14 cellular contexts compared by ENCODE assay signal in genomic region chr2:128469203-128469602, GRCh38.
DNase-seq lines count a peak whose midpoint lies in the region; FAIRE-seq and TF ChIP-seq lines count a peak whose summit lies in the region.
"Had no signal": no experiment of that assay in that cellular context is flagged by ENCODE, and none has a peak within 500 bp of the region (broad histone marks: within the 10 kb centered on the region; RNA-seq: fewer than 3 reads in every experiment).

No MANE protein-coding gene starts in this region.

- no peaks in the 10 kb centered on the region for H3K27me3 ChIP-seq in suprapubic skin
- H3K27me3 ChIP-seq: MG63 had no signal

- peaks cover 10% of the 10 kb centered on the region for H3K9me3 ChIP-seq in suprapubic skin

- POLR2A ChIA-PET in activated CD4-positive, alpha-beta memory T cell treated with anti-CD3 and anti-CD28 coated beads, Interleukin-2, amount 10 ng/mL, durations not matched to agents 7 days and 5 days (lab: Charles Lee): no interaction called here
- POLR2A ChIA-PET in activated CD4-positive, alpha-beta memory T cell treated with anti-CD3 and anti-CD28 coated beads for 36 hours (lab: Charles Lee): no interaction called here

- H3K9me3 Mint-ChIP-seq in activated CD4-positive, alpha-beta memory T cell treated with anti-CD3 and anti-CD28 coated beads, Interleukin-2, amount 10 ng/mL, durations not matched to agents 7 days and 5 days: peaks cover 28% of the 10 kb centered on the region
- H3K9me3 Mint-ChIP-seq in activated CD4-positive, alpha-beta memory T cell treated with anti-CD3 and anti-CD28 coated beads for 36 hours: peaks cover 33% of the 10 kb centered on the region

- H3K27ac ChIP-seq in suprapubic skin: no peak overlapping the region
- H3K27ac ChIP-seq: heart right ventricle had no signal

- H3K36me3 ChIP-seq in suprapubic skin: no peaks in the 10 kb centered on the region
- H3K36me3 ChIP-seq: heart right ventricle, MG63 had no signal

- peak in 1 of 2 donors; percentile 22 for TF ChIP-seq CTCF in suprapubic skin (IDR thresholded peaks at IDR 0.05)

- H3K27ac Mint-ChIP-seq in activated CD4-positive, alpha-beta memory T cell treated with anti-CD3 and anti-CD28 coated beads, Interleukin-2, amount 10 ng/mL, durations not matched to agents 7 days and 5 days: no peak overlapping the region
- no peak overlapping the region for H3K27ac Mint-ChIP-seq in activated CD4-positive, alpha-beta memory T cell treated with anti-CD3 and anti-CD28 coated beads for 36 hours
- H3K27ac Mint-ChIP-seq: naive B cell had no signal

- H3K27me3 Mint-ChIP-seq in activated CD4-positive, alpha-beta memory T cell treated with anti-CD3 and anti-CD28 coated beads, Interleukin-2, amount 10 ng/mL, durations not matched to agents 7 days and 5 days: peaks cover 2% of the 10 kb centered on the region
- peaks cover 4% of the 10 kb centered on the region for H3K27me3 Mint-ChIP-seq in activated CD4-positive, alpha-beta memory T cell treated with anti-CD3 and anti-CD28 coated beads for 36 hours

- no peak overlapping the region for H3K4me3 Mint-ChIP-seq in activated CD4-positive, alpha-beta memory T cell treated with anti-CD3 and anti-CD28 coated beads, Interleukin-2, amount 10 ng/mL, durations not matched to agents 7 days and 5 days
- no peak overlapping the region for H3K4me3 Mint-ChIP-seq in activated CD4-positive, alpha-beta memory T cell treated with anti-CD3 and anti-CD28 coated beads for 36 hours

- WGBS in suprapubic skin: 100% methylated on average over 1 of the region's 1 CpG

- peaks cover 9% of the 10 kb centered on the region for H3K36me3 Mint-ChIP-seq in activated CD4-positive, alpha-beta memory T cell treated with anti-CD3 and anti-CD28 coated beads, Interleukin-2, amount 10 ng/mL, durations not matched to agents 7 days and 5 days (ENCODE audit: low read depth)
- H3K36me3 Mint-ChIP-seq in activated CD4-positive, alpha-beta memory T cell treated with anti-CD3 and anti-CD28 coated beads for 36 hours: peaks cover 4% of the 10 kb centered on the region

- TF ChIP-seq POLR2A in erythroblast (IDR thresholded peaks at IDR 0.05; ENCODE audit: low read length) (no peak), suprapubic skin (IDR thresholded peaks at IDR 0.05) (no peak), GM12892 (IDR thresholded peaks at IDR 0.05; ENCODE audit: low read depth, low read length) (no peak)

- peaks cover 33% of the 10 kb centered on the region for H3K4me1 ChIP-seq in suprapubic skin

- TF ChIP-seq EP300 in suprapubic skin (IDR thresholded peaks at IDR 0.05): no peak

- intact Hi-C loops in activated CD4-positive, alpha-beta memory T cell treated with anti-CD3 and anti-CD28 coated beads for 36 hours (cut with micrococcal nuclease): no loop called here

- peak; percentile 15 for DNase-seq in activated CD4-positive, alpha-beta memory T cell treated with anti-CD3 and anti-CD28 coated beads, Interleukin-2, amount 10 ng/mL, durations not matched to agents 7 days and 5 days
- no peak for DNase-seq in activated CD4-positive, alpha-beta memory T cell treated with anti-CD3 and anti-CD28 coated beads for 36 hours
- DNase-seq in NAMALWA (ENCODE audit: low spot score) (peak; percentile 42), erythroblast (lab: John Stamatoyannopoulos, UW) (peak; percentile 38 to 40), suprapubic skin (ENCODE audit: low spot score in 2 of 2) (peak; percentile 15 to 52), GM12892 (ENCODE audit: insufficient read length) (no peak), nucleus accumbens (lab: John Stamatoyannopoulos, UW) (no peak)
- DNase-seq in stimulated activated naive CD4-positive, alpha-beta T cell (lab: John Stamatoyannopoulos, UW): no peak
- DNase-seq: activated CD4-positive, alpha-beta T cell treated with anti-CD3 and anti-CD28 coated beads for 4 hours; anterior cingulate cortex; C1 segment of cervical spinal cord; heart right ventricle; MG63; naive B cell had no signal

- H3K4me3 ChIP-seq in suprapubic skin: no peak overlapping the region
- H3K4me3 ChIP-seq: heart right ventricle, MG63 had no signal

- FAIRE-seq in GM12892 (lab: Jason Lieb, UNC): no peak

- CTCF ChIA-PET in activated CD4-positive, alpha-beta memory T cell treated with anti-CD3 and anti-CD28 coated beads, Interleukin-2, amount 10 ng/mL, durations not matched to agents 7 days and 5 days (lab: Charles Lee): no interaction called here
- CTCF ChIA-PET in activated CD4-positive, alpha-beta memory T cell treated with anti-CD3 and anti-CD28 coated beads for 36 hours (lab: Charles Lee): interaction anchor here (0.6 to 1.7 kb wide), 3 partner anchors 10 to 148 kb away, joined by 3 read pairs; no protein-coding TSS in a partner anchor

- peaks cover 8% of the 10 kb centered on the region for H3K4me1 Mint-ChIP-seq in activated CD4-positive, alpha-beta memory T cell treated with anti-CD3 and anti-CD28 coated beads, Interleukin-2, amount 10 ng/mL, durations not matched to agents 7 days and 5 days
- peaks cover 3% of the 10 kb centered on the region for H3K4me1 Mint-ChIP-seq in activated CD4-positive, alpha-beta memory T cell treated with anti-CD3 and anti-CD28 coated beads for 36 hours (ENCODE audit: low read depth)

Comparison
In these comparisons a context has a peak if more than half of its experiments do, and no peak if none do; other contexts are left out.
1. DNase-seq: peak in activated CD4-positive, alpha-beta memory T cell treated with anti-CD3 and anti-CD28 coated beads, Interleukin-2, amount 10 ng/mL, durations not matched to agents 7 days and 5 days (single experiment), NAMALWA (single experiment), erythroblast (2 of 2) and suprapubic skin (2 of 2); none in activated CD4-positive, alpha-beta memory T cell treated with anti-CD3 and anti-CD28 coated beads for 36 hours (single experiment), stimulated activated naive CD4-positive, alpha-beta T cell (0 of 6), GM12892 (single experiment) and nucleus accumbens (0 of 56).